ENCODE assay signal across 8 cellular contexts in genomic region chr4:159105063-159105414, GRCh38. TPM values are rescaled to one million over a fixed set of nuclear protein-coding genes. Genes with fewer than 3 reads are reported as not detected.
DNase-seq lines count a peak whose midpoint lies in the region; ATAC-seq and TF ChIP-seq lines count a peak whose summit lies in the region.

No MANE protein-coding gene starts in this region.

- ATAC-seq in heart left ventricle (no peak), Right ventricle myocardium inferior (no peak), right lobe of liver (no peak), left colon (no peak), HG03196 (IDR thresholded peaks at IDR 0.05; ENCODE audit: unreplicated experiment) (no peak)

- no peaks in the 10 kb centered on the region for H3K36me3 ChIP-seq in heart left ventricle
- no peaks in the 10 kb centered on the region for H3K36me3 ChIP-seq in right lobe of liver
- no peaks in the 10 kb centered on the region for H3K36me3 ChIP-seq in urinary bladder (ENCODE audit: insufficient read depth)

- intact Hi-C loops in heart left ventricle (cut with DNase I): loop anchor here in 8 of 10 donors (2.0 to 10.0 kb wide), 8 partner anchors 52 to 340 kb away; no protein-coding TSS in a partner anchor
- intact Hi-C loops in Right ventricle myocardium inferior (cut with DNase I): loop anchor here (5.0 to 10.0 kb wide), 3 partner anchors 72 to 240 kb away; no protein-coding TSS in a partner anchor
- intact Hi-C loops in right lobe of liver (cut with DNase I): no loop called here
- intact Hi-C loops in left colon (cut with DNase I, micrococcal nuclease): loop anchor here in 1 of 2 donors (5.0 kb wide), 1 partner anchor 67 kb away; no protein-coding TSS in a partner anchor

- no peak for DNase-seq in heart left ventricle
- DNase-seq in Right ventricle myocardium inferior (ENCODE audit: missing footprints): no peak
- DNase-seq in right lobe of liver: no peak
- no peak for DNase-seq in left colon
- no peak for DNase-seq in H4 (ENCODE audit: low spot score)

- H3K27ac ChIP-seq in heart left ventricle (peak overlapping the region; percentile 53 to 98 (median 95)), angular gyrus (ENCODE audit: low read depth, low read length) (peak overlapping the region; percentile 59), right lobe of liver (peak overlapping the region; percentile 56 to 94 (median 94)), urinary bladder (ENCODE audit: low read depth) (no peak overlapping the region)

- peak overlapping the region; percentile 85 to 99 (median 97) for H3K4me3 ChIP-seq in heart left ventricle
- peak overlapping the region; percentile 88 to 91 (median 89) for H3K4me3 ChIP-seq in right lobe of liver
- peak overlapping the region; percentile 82 for H3K4me3 ChIP-seq in urinary bladder (ENCODE audit: low read depth, low read length)

- no peak for TF ChIP-seq POLR2A in heart left ventricle (IDR thresholded peaks at IDR 0.05)
- TF ChIP-seq POLR2A in right lobe of liver (IDR thresholded peaks at IDR 0.05): no peak

- H3K9me3 ChIP-seq in heart left ventricle (no peaks in the 10 kb centered on the region), right lobe of liver (no peaks in the 10 kb centered on the region)

- TF ChIP-seq CTCF in heart left ventricle (IDR thresholded peaks at IDR 0.05) (no peak), right lobe of liver (IDR thresholded peaks at IDR 0.05) (no peak)

- no peaks in the 10 kb centered on the region for H3K27me3 ChIP-seq in heart left ventricle
- no peaks in the 10 kb centered on the region for H3K27me3 ChIP-seq in right lobe of liver

- H3K4me1 ChIP-seq in heart left ventricle (peaks cover 0 to 55% (median 38%) of the 10 kb centered on the region in 12 donors), right lobe of liver (peaks cover 0 to 21% (median 9%) of the 10 kb centered on the region in 4 donors), urinary bladder (ENCODE audit: insufficient read depth) (no peaks in the 10 kb centered on the region)

- 3 to 12% (median 9%) methylated on average over 5 of the region's 5 CpGs for WGBS in heart left ventricle, 4 donors
- 14% methylated on average over 5 of the region's 5 CpGs for WGBS in right lobe of liver (ENCODE audit: insufficient coverage, low coverage, low lambda C conversion rate, missing lambda C conversion rate)
- WGBS in urinary bladder: 49% methylated on average over 5 of the region's 5 CpGs

RNA-seq across cellular contexts. Expression of gene RAPGEF2, which starts 2.2 kb away (rescaled TPM):
- total RNA-seq in heart left ventricle: 10 to 100 TPM; 35.3 to 75.9 (median 56.9) TPM
- polyA plus RNA-seq in heart left ventricle: 10 to 100 TPM; 10.6 to 21.6 TPM
- total RNA-seq in Right ventricle myocardium inferior: 42.8 TPM
- total RNA-seq in right lobe of liver: 10 to 100 TPM; 22.1 to 32.1 (median 27.2) TPM
- total RNA-seq in urinary bladder: 78.7 TPM
- polyA plus RNA-seq in urinary bladder: 13.6 TPM
- 10 to 100 TPM; 42.6 to 73.1 TPM for total RNA-seq in left colon
- total RNA-seq in H4 (2014; rRNA removed; shearing (Covaris generic)): 15.9 and 17.5 TPM in 2 replicates

Comparison
In these comparisons a context has a peak if more than half of its experiments do, and no peak if none do; other contexts are left out.
1. intact Hi-C loops: an anchor here in heart left ventricle (2.0 to 10.0 kb wide) and Right ventricle myocardium inferior (5.0 to 10.0 kb wide); none called in right lobe of liver.